In genomic region chr19:51114087-51114714, GRCh38 we compare ENCODE assay signal across 20 cellular contexts. TPM values are rescaled to one million over a fixed set of nuclear protein-coding genes. Genes with fewer than 3 reads are reported as not detected.
DNase-seq lines count a peak whose midpoint lies in the region; ATAC-seq and TF ChIP-seq lines count a peak whose summit lies in the region.
"Had no signal": no experiment of that assay in that cellular context is flagged by ENCODE, and none has a peak within 500 bp of the region (broad histone marks: within the 10 kb centered on the region; RNA-seq: fewer than 3 reads in every experiment).

No MANE protein-coding gene starts in this region.

- no peaks in the 10 kb centered on the region for H3K27me3 Mint-ChIP-seq in activated naive CD8-positive, alpha-beta T cell treated with anti-CD3 and anti-CD28 coated beads for 36 hours

- no peaks in the 10 kb centered on the region for H3K36me3 Mint-ChIP-seq in activated naive CD8-positive, alpha-beta T cell treated with anti-CD3 and anti-CD28 coated beads for 36 hours

- in situ Hi-C loops in brain microvascular endothelial cell (cut with HindIII; ENCODE audit: low pct_ligation_motif_present, low sequenced_read_pairs): no loop called here

- no peak for TF ChIP-seq CTCF in spleen (IDR thresholded peaks at IDR 0.05 in 8 of 11, conservative IDR thresholded peaks at IDR 0.05 in 3 of 11)
- no peak for TF ChIP-seq CTCF in uterus (IDR thresholded peaks at IDR 0.05)
- no peak for TF ChIP-seq CTCF in brain microvascular endothelial cell (IDR thresholded peaks at IDR 0.05; ENCODE audit: low read depth, low read length, missing control alignments)

- no peak for DNase-seq in activated CD4-positive, CD25-positive, alpha-beta regulatory T cell (lab: John Stamatoyannopoulos, UW)
- DNase-seq in NOMO-1 treated with DMSO at 0.1 percent for 48 hours (lab: John Stamatoyannopoulos, UW; ENCODE audit: unreplicated experiment) (peak; percentile 89), spleen (no peak), NCI-H2081 treated with DMSO at 0.1 percent for 48 hours (lab: John Stamatoyannopoulos, UW) (no peak), uterus (no peak), brain microvascular endothelial cell (no peak)
- DNase-seq in activated naive CD8-positive, alpha-beta T cell treated with anti-CD3 and anti-CD28 coated beads for 36 hours: no peak
- DNase-seq: colonic mucosa, mesenchymal stem cell, NCI-H1694 treated with DMSO at 0.1 percent for 48 hours, NCI-H446 treated with DMSO at 0.1 percent for 48 hours, OCI-M1 had no signal

- intact Hi-C loops in spleen (cut with DNase I; ENCODE audit: low total_unique reads): no loop called here
- intact Hi-C loops in uterus (cut with DNase I; ENCODE audit: low total_unique reads): loop anchor here (10.0 kb wide), 1 partner anchor 481 kb away; no protein-coding TSS in a partner anchor

- ATAC-seq in activated CD4-positive, CD25-positive, alpha-beta regulatory T cell treated with anti-CD3 and anti-CD28 coated beads, Interleukin-2, amount 50 U/mL, for 24 hours: peak; percentile 63 to 78

- H3K4me3 ChIP-seq in spleen: no peak overlapping the region
- no peak overlapping the region for H3K4me3 ChIP-seq in uterus
- no peak overlapping the region for H3K4me3 ChIP-seq in brain microvascular endothelial cell (ENCODE audit: low read depth, low read length)
- H3K4me3 ChIP-seq: colonic mucosa, SK-N-MC had no signal

- TF ChIP-seq POLR2A in spleen (IDR thresholded peaks at IDR 0.05): no peak
- TF ChIP-seq POLR2A in uterus (IDR thresholded peaks at IDR 0.05): no peak

- H3K27ac ChIP-seq in spleen (peak overlapping the region in 7 of 8 donors; percentile 28 to 90 (median 81)), uterus (no peak overlapping the region), brain microvascular endothelial cell (no peak overlapping the region)
- H3K27ac ChIP-seq: colonic mucosa, SK-N-MC had no signal

- WGBS in spleen, 5 donors: 65 to 71% (median 69%) methylated on average over 6 of the region's 6 CpGs

- no peak overlapping the region for H3K4me3 Mint-ChIP-seq in activated naive CD8-positive, alpha-beta T cell treated with anti-CD3 and anti-CD28 coated beads for 36 hours
- H3K4me3 Mint-ChIP-seq: neural crest cell had no signal

- H3K4me1 Mint-ChIP-seq in activated naive CD8-positive, alpha-beta T cell treated with anti-CD3 and anti-CD28 coated beads for 36 hours: peaks cover 31% of the 10 kb centered on the region
- H3K4me1 Mint-ChIP-seq: neural crest cell had no signal

- no peaks in the 10 kb centered on the region for H3K36me3 ChIP-seq in spleen
- H3K36me3 ChIP-seq in uterus: no peaks in the 10 kb centered on the region
- H3K36me3 ChIP-seq in brain microvascular endothelial cell (replicated peaks): no peaks in the 10 kb centered on the region
- H3K36me3 ChIP-seq: colonic mucosa had no signal

- H3K27me3 ChIP-seq in spleen (replicated peaks in 1 of 7): peaks cover 0 to 15% (median 0%) of the 10 kb centered on the region in 7 donors
- H3K27me3 ChIP-seq in uterus: no peaks in the 10 kb centered on the region
- H3K27me3 ChIP-seq in brain microvascular endothelial cell (replicated peaks): no peaks in the 10 kb centered on the region
- H3K27me3 ChIP-seq: colonic mucosa had no signal

- H3K9me3 ChIP-seq in spleen (no peaks in the 10 kb centered on the region), uterus (no peaks in the 10 kb centered on the region)
- H3K9me3 ChIP-seq: colonic mucosa had no signal

- H3K27ac Mint-ChIP-seq in activated naive CD8-positive, alpha-beta T cell treated with anti-CD3 and anti-CD28 coated beads for 36 hours: peak overlapping the region; percentile 64

- no peaks in the 10 kb centered on the region for H3K9me3 Mint-ChIP-seq in activated naive CD8-positive, alpha-beta T cell treated with anti-CD3 and anti-CD28 coated beads for 36 hours
- H3K9me3 Mint-ChIP-seq: neural crest cell had no signal

- H3K4me1 ChIP-seq in spleen: peaks cover 0 to 49% (median 5%) of the 10 kb centered on the region in 6 donors
- no peaks in the 10 kb centered on the region for H3K4me1 ChIP-seq in uterus
- H3K4me1 ChIP-seq: colonic mucosa had no signal

RNA-seq across cellular contexts. Expression of gene CTU1, which starts 6.0 kb away (rescaled TPM):
- 10 to 100 TPM; 10.9 to 11.4 TPM for total RNA-seq in activated naive CD8-positive, alpha-beta T cell treated with anti-CD3 and anti-CD28 coated beads for 36 hours
- 1 to 10 TPM; 4.5 to 8.2 (median 6.5) TPM for total RNA-seq in spleen
- 1 to 10 TPM; 1.1 to 4.0 (median 2.6) TPM for polyA plus RNA-seq in spleen
- total RNA-seq in uterus: 10 to 100 TPM in 1 of 4 donors, 1 to 10 TPM in 2, not detected in 1; 7.8 to 27.7 (median 8.4) TPM

RNA-seq across cellular contexts. Expression of gene SIGLEC9, which starts 10.5 kb away (rescaled TPM):
- total RNA-seq in activated naive CD8-positive, alpha-beta T cell treated with anti-CD3 and anti-CD28 coated beads for 36 hours: 1 to 10 TPM; 1.3 to 1.6 TPM
- total RNA-seq in spleen: 10 to 100 TPM; 26.9 to 81.3 (median 42.1) TPM
- polyA plus RNA-seq in spleen: 10 to 100 TPM in 1 of 3 donors, 1 to 10 TPM in 2; 4.6 to 13.5 (median 5.7) TPM
- 1 to 10 TPM in 3 of 4 donors, under 1 TPM in 1; 0.51 to 2.6 (median 1.7) TPM for total RNA-seq in uterus
- total RNA-seq: A172, epithelial cell of proximal tubule, glomerular endothelial cell, neural crest cell, renal cortical epithelial cell had no signal

RNA-seq across cellular contexts. Expression of gene SIGLEC7, which starts 27.9 kb away (rescaled TPM):
- total RNA-seq in activated naive CD8-positive, alpha-beta T cell treated with anti-CD3 and anti-CD28 coated beads for 36 hours: not detected
- 10 to 100 TPM; 23.1 to 59.9 (median 31.3) TPM for total RNA-seq in spleen
- polyA plus RNA-seq in spleen: 10 to 100 TPM in 2 of 3 donors, 1 to 10 TPM in 1; 6.8 to 16.5 (median 11.0) TPM
- total RNA-seq in uterus: under 1 TPM in 2 of 4 donors, not detected in 2; 0.14 to 0.59 TPM
- total RNA-seq: A172, epithelial cell of proximal tubule, glomerular endothelial cell, neural crest cell, renal cortical epithelial cell had no signal

RNA-seq across cellular contexts. Expression of gene KLK14, which starts 31.5 kb away (rescaled TPM):
- total RNA-seq in activated naive CD8-positive, alpha-beta T cell treated with anti-CD3 and anti-CD28 coated beads for 36 hours: under 1 TPM; 0.30 to 0.31 TPM
- total RNA-seq in spleen (under 1 TPM in 2 of 7 donors, not detected in 5; 0.44 to 0.63 TPM), uterus (under 1 TPM in 1 of 4 donors, not detected in 3; 0.76 TPM)
- under 1 TPM; 0.12 to 0.33 (median 0.22) TPM for polyA plus RNA-seq in spleen
- total RNA-seq: A172, glomerular endothelial cell, renal cortical epithelial cell had no signal

RNA-seq across cellular contexts. Expression of gene KLK13, which starts 49.3 kb away (rescaled TPM):
- total RNA-seq in activated naive CD8-positive, alpha-beta T cell treated with anti-CD3 and anti-CD28 coated beads for 36 hours: not detected
- total RNA-seq in spleen: not detected
- polyA plus RNA-seq in spleen: under 1 TPM in 1 of 3 donors, not detected in 2; 0.13 TPM
- total RNA-seq in uterus: not detected
- total RNA-seq: A172, aorta, colonic mucosa, epithelial cell of proximal tubule, glomerular endothelial cell, neural crest cell, renal cortical epithelial cell had no signal

Comparison
In these comparisons a context has a peak if more than half of its experiments do, and no peak if none do; other contexts are left out.
1. H3K27ac ChIP-seq: peak in spleen (7 of 8); none in uterus (0 of 2) and brain microvascular endothelial cell (single experiment).
2. RNA of gene SIGLEC9, which starts 10.5 kb away (total RNA-seq): 26.9 to 81.3 TPM in spleen; 0.51 to 2.6 TPM in uterus and 1.3 to 1.6 TPM in activated naive CD8-positive, alpha-beta T cell treated with anti-CD3 and anti-CD28 coated beads for 36 hours; every median in the first group is over 4 times any median in the second.
3. RNA of gene SIGLEC7, which starts 27.9 kb away (total RNA-seq): 23.1 to 59.9 TPM in spleen; 0.14 to 0.59 TPM in uterus and not detected in activated naive CD8-positive, alpha-beta T cell treated with anti-CD3 and anti-CD28 coated beads for 36 hours; every median in the first group is over 10 times any median in the second.